9 cellular contexts compared by ENCODE assay signal in genomic region chr18:73235491-73235890, GRCh38.
A peak's percentile ranks its signal among the peaks of the same experiment; 100 is the strongest.
DNase-seq lines count a peak whose midpoint lies in the region; ATAC-seq and TF ChIP-seq lines count a peak whose summit lies in the region.
"Had no signal": no experiment of that assay in that cellular context is flagged by ENCODE, and none has a peak within 500 bp of the region (broad histone marks: within the 10 kb centered on the region; RNA-seq: fewer than 3 reads in every experiment).

No MANE protein-coding gene starts in this region.

- ATAC-seq in GM19372 (IDR thresholded peaks at IDR 0.05; ENCODE audit: low read depth, unreplicated experiment) (peak; percentile 84), HG03354 (IDR thresholded peaks at IDR 0.05; ENCODE audit: poor library complexity, severe bottlenecking, unreplicated experiment) (peak; percentile 83)

- TF ChIP-seq CTCF in AG10803 (conservative IDR thresholded peaks at IDR 0.05; ENCODE audit: low read length) = no peak

- H3K4me3 ChIP-seq in AG10803 (ENCODE audit: low read length) = no peak overlapping the region

- peak; percentile 83 for DNase-seq in AG10803 (ENCODE audit: low read depth)
- peak; percentile 70 for DNase-seq in dedifferentiated amniotic fluid mesenchymal stem cell (ENCODE audit: extremely low spot score)
- no peak for DNase-seq in NCI-H1436 (lab: John Stamatoyannopoulos, UW)
- DNase-seq in NCI-H2227 (lab: John Stamatoyannopoulos, UW; ENCODE audit: unreplicated experiment) = no peak
- no peak for DNase-seq in GF-D8 (lab: John Stamatoyannopoulos, UW)
- no peak for DNase-seq in NCI-H2196 treated with DMSO at 0.1 percent for 48 hours (lab: John Stamatoyannopoulos, UW; ENCODE audit: unreplicated experiment)
- DNase-seq: NCI-H226 had no signal

Comparison
In these comparisons a context has a peak if more than half of its experiments do, and no peak if none do; other contexts are left out.
1. DNase-seq: peak in AG10803 (single experiment) and dedifferentiated amniotic fluid mesenchymal stem cell (single experiment); none in NCI-H1436 (single experiment), NCI-H2227 (single experiment), GF-D8 (single experiment) and NCI-H2196 treated with DMSO at 0.1 percent for 48 hours (single experiment).